Comparison of ENCODE assay signal across 8 cellular contexts in the genomic region with DNA sequence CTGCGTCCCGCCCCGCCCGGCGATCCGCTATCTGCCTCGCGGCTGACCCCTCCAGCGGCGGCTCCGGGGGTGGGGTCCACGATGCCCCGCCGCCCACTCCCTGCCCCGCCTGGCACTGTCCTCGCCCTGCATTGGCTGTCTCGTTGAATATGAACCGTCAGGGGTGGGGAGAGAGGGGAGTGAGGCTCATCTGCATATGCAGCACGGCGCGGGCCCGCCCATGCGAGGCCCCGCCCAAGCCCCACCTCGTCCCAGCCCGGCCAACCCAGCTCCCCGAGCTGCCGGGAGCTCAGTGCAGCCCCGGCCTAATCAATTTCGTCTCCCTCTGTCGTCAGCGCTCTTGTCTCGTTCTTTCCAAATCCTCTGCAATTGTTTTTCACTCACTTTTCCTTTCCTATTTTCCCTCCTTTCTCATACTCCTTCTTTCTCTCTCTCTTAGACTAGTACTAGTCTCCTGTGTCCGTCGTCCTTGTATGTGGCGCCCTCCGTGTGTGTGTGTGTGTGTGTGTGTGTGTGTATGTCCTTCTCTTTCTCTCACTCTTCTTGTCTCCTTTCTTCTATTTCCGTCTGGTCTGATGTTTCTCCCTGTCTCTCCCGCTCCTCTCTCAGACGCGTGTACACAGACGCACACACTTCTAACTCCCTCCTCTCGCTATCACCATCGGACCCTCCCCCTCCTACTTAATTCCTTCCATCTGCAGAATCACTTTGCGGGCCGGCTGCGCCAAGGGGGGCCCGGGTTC. TPM values are rescaled to one million over a fixed set of nuclear protein-coding genes. Genes with fewer than 3 reads are reported as not detected.
DNase-seq lines count a peak whose midpoint lies in the region; ATAC-seq and TF ChIP-seq lines count a peak whose summit lies in the region.

No MANE protein-coding gene starts in this region.

- peak; percentile 25 for DNase-seq in NCI-H2029 treated with DMSO at 0.1 percent for 48 hours (lab: John Stamatoyannopoulos, UW)
- peak; percentile 99 for DNase-seq in T1000 (lab: John Stamatoyannopoulos, UW)
- peak; percentile 99 for DNase-seq in astrocyte of the hippocampus (ENCODE audit: low read depth, low spot score)
- DNase-seq in hepatocyte (ENCODE audit: low spot score) = peak; percentile 98
- peak in 1 of 2 donors; percentile 98 for DNase-seq in vagina (ENCODE audit: extremely low spot score in 2 of 2)

- H3K4me3 ChIP-seq in hepatocyte (peak overlapping the region; percentile 2), rectal smooth muscle tissue (ENCODE audit: low read length) (peak overlapping the region; percentile 73), vagina (peak overlapping the region; percentile 85 to 86)

- peaks cover 32% of the 10 kb centered on the region for H4K20me1 ChIP-seq in hepatocyte (ENCODE audit: insufficient read depth, poor library complexity, severe bottlenecking)

- H3K9me2 ChIP-seq in hepatocyte (replicated peaks; ENCODE audit: insufficient read depth) = no peaks in the 10 kb centered on the region

- H3K4me1 ChIP-seq in hepatocyte (ENCODE audit: insufficient read depth) (peaks cover 25% of the 10 kb centered on the region), rectal smooth muscle tissue (ENCODE audit: control insufficient read depth, insufficient read depth, low read length) (peaks cover 33% of the 10 kb centered on the region), vagina (peaks cover 47% of the 10 kb centered on the region)

- peak overlapping the region; percentile 85 for H3K9ac ChIP-seq in rectal smooth muscle tissue (ENCODE audit: low read length)

- TF ChIP-seq POLR2A in vagina (IDR thresholded peaks at IDR 0.05) = peak in 1 of 2 donors; percentile 68

- intact Hi-C loops in vagina (cut with DNase I) = no loop called here

- no peaks in the 10 kb centered on the region for H3K9me3 ChIP-seq in hepatocyte (ENCODE audit: low read depth)
- no peaks in the 10 kb centered on the region for H3K9me3 ChIP-seq in vagina

- TF ChIP-seq CTCF in hepatocyte (IDR thresholded peaks at IDR 0.05; ENCODE audit: poor library complexity) = no peak
- no peak for TF ChIP-seq CTCF in vagina (IDR thresholded peaks at IDR 0.05)

- peak overlapping the region; percentile 85 for H3K4me2 ChIP-seq in hepatocyte

- H2AFZ ChIP-seq in hepatocyte = peak overlapping the region; percentile 46

- H3K27me3 ChIP-seq in hepatocyte (no peaks in the 10 kb centered on the region), rectal smooth muscle tissue (ENCODE audit: control insufficient read depth, insufficient read depth, low read length) (peaks cover 2% of the 10 kb centered on the region), vagina (no peaks in the 10 kb centered on the region)

- peak overlapping the region; percentile 91 for H3K27ac ChIP-seq in hepatocyte
- H3K27ac ChIP-seq in rectal smooth muscle tissue (ENCODE audit: low read depth, low read length) = peak overlapping the region; percentile 98
- peak overlapping the region; percentile 80 for H3K27ac ChIP-seq in vagina

- peaks cover 43% of the 10 kb centered on the region for H3K79me2 ChIP-seq in hepatocyte

- H3K36me3 ChIP-seq in hepatocyte (replicated peaks; ENCODE audit: insufficient read depth, low read depth) = no peaks in the 10 kb centered on the region
- H3K36me3 ChIP-seq in rectal smooth muscle tissue (ENCODE audit: control insufficient read depth, insufficient read depth, low read length) = no peaks in the 10 kb centered on the region
- H3K36me3 ChIP-seq in vagina = no peaks in the 10 kb centered on the region

- peak; percentile 98 for ATAC-seq in GM18502 (IDR thresholded peaks at IDR 0.05; ENCODE audit: poor library complexity, unreplicated experiment)
- ATAC-seq in HG02973 (IDR thresholded peaks at IDR 0.05; ENCODE audit: unreplicated experiment) = peak; percentile 92

- 0% methylated on average over 19 of the region's 48 CpGs for WGBS in hepatocyte (ENCODE audit: low lambda C conversion rate, missing lambda C conversion rate)

RNA-seq across cellular contexts. Expression of a gene that starts 0.5 kb away (rescaled TPM):
- total RNA-seq in hepatocyte (18.3 and 20.1 TPM in 2 replicates), vagina (57.0 TPM)
- 14.5 and 20.6 TPM in 2 replicates for polyA plus RNA-seq in hepatocyte

Comparison
In these comparisons a context has a peak if more than half of its experiments do, and no peak if none do; other contexts are left out.
1. H3K4me3 ChIP-seq: peak in every context shown above with its lines; median percentile 86 in vagina; 73 in rectal smooth muscle tissue; 2 in hepatocyte.